In the genomic region with DNA sequence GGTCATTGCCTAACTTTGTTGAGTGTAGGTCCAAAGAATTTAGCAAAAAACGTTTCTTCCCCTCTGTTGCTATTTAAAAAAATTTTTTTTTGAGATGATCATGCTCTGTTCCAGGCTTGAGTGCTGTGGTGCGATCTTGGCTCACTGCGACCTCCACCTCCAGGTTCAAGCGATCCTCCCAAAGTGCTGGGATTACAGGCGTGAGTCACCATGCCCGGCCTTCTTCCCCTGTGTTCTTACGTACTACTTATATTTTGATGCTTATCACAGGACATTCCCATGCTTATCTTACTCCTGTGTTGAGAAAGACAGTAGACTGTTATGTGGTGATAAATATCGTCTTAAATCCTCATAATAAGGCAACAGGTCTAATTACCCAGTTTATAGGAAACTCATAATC, we compare ENCODE assay signal across 20 cellular contexts. TPM values are rescaled to one million over a fixed set of nuclear protein-coding genes. Genes with fewer than 3 reads are reported as not detected.
A peak's percentile ranks its signal among the peaks of the same experiment; 100 is the strongest.
DNase-seq lines count a peak whose midpoint lies in the region; ATAC-seq and TF ChIP-seq lines count a peak whose summit lies in the region.
"Had no signal": no experiment of that assay in that cellular context is flagged by ENCODE, and none has a peak within 500 bp of the region (broad histone marks: within the 10 kb centered on the region; RNA-seq: fewer than 3 reads in every experiment).

No MANE protein-coding gene starts in this region.

- H3K27ac ChIP-seq in CD8-positive, alpha-beta memory T cell (ENCODE audit: low read depth, low read length) = no peak overlapping the region
- H3K27ac ChIP-seq in fibroblast of lung (ENCODE audit: insufficient read depth, low read length) (no peak overlapping the region), osteoblast (ENCODE audit: low read depth, low read length) (peak overlapping the region; percentile 63)
- H3K27ac ChIP-seq: cardiac muscle cell, prostate gland, skin epidermis, thyroid gland had no signal

- peaks cover 20% of the 10 kb centered on the region for H3K4me1 ChIP-seq in CD8-positive, alpha-beta memory T cell (ENCODE audit: insufficient read depth, low read length)
- H3K4me1 ChIP-seq in Loucy (ENCODE audit: insufficient read depth, low read length, poor library complexity, severe bottlenecking) (peaks cover 30% of the 10 kb centered on the region), fibroblast of lung (ENCODE audit: control insufficient read depth, extremely low read depth, insufficient read depth, low read length) (peaks cover 2% of the 10 kb centered on the region), osteoblast (ENCODE audit: insufficient read depth, low read length) (peaks cover 20% of the 10 kb centered on the region)
- H3K4me1 ChIP-seq: prostate gland had no signal

- peaks cover 0 to 6% (median 0%) of the 10 kb centered on the region in 3 donors for H3K36me3 Mint-ChIP-seq in CD8-positive, alpha-beta memory T cell

- no peaks in the 10 kb centered on the region for H3K27me3 ChIP-seq in CD8-positive, alpha-beta memory T cell (ENCODE audit: insufficient read depth, low read length, poor library complexity, severe bottlenecking)
- H3K27me3 ChIP-seq in Loucy (ENCODE audit: insufficient read depth, low read length, poor library complexity, severe bottlenecking) = peaks cover 5% of the 10 kb centered on the region
- H3K27me3 ChIP-seq in fibroblast of lung (ENCODE audit: control insufficient read depth, insufficient read depth, low read length) = no peaks in the 10 kb centered on the region
- no peaks in the 10 kb centered on the region for H3K27me3 ChIP-seq in osteoblast (ENCODE audit: insufficient read depth, low read length)
- H3K27me3 ChIP-seq: cardiac muscle cell, dorsolateral prefrontal cortex, thyroid gland had no signal

- H3K9me2 ChIP-seq in Loucy (replicated peaks; ENCODE audit: low read depth, low read length) = no peaks in the 10 kb centered on the region

- H3K9me3 ChIP-seq in CD8-positive, alpha-beta memory T cell (ENCODE audit: low read length) = no peaks in the 10 kb centered on the region
- H3K9me3 ChIP-seq in Loucy (ENCODE audit: insufficient read depth, low read depth, low read length) (no peaks in the 10 kb centered on the region), fibroblast of lung (ENCODE audit: control insufficient read depth, insufficient read depth, low read depth, low read length) (no peaks in the 10 kb centered on the region), osteoblast (ENCODE audit: low read depth, low read length) (no peaks in the 10 kb centered on the region)
- H3K9me3 ChIP-seq: prostate gland, thyroid gland had no signal

- peak overlapping the region in 5 of 7 donors; percentile 19 to 90 (median 32) for H3K4me3 Mint-ChIP-seq in CD8-positive, alpha-beta memory T cell

- H3F3A ChIP-seq in Loucy (ENCODE audit: low read depth) = no peaks in the 10 kb centered on the region

- H3K4me1 Mint-ChIP-seq in CD8-positive, alpha-beta memory T cell = peaks cover 9 to 21% (median 21%) of the 10 kb centered on the region in 3 donors

- H2AFZ ChIP-seq in Loucy (ENCODE audit: low read length) (no peak overlapping the region), fibroblast of lung (ENCODE audit: low read length) (no peak overlapping the region), osteoblast (ENCODE audit: low read length) (no peak overlapping the region)

- ATAC-seq in GM21367 (IDR thresholded peaks at IDR 0.05; ENCODE audit: unreplicated experiment) = no peak

- in situ Hi-C loops in ACHN (cut with HindIII; ENCODE audit: low pct_ligation_motif_present, low pct_unique_long_range_greater_than_20kb, low sequenced_read_pairs) = no loop called here

- H4K20me1 ChIP-seq in Loucy (ENCODE audit: insufficient read depth, low read length, poor library complexity, severe bottlenecking) (no peaks in the 10 kb centered on the region), fibroblast of lung (ENCODE audit: control insufficient read depth, extremely low read depth, insufficient read depth, low read length) (no peaks in the 10 kb centered on the region), osteoblast (ENCODE audit: insufficient read depth, low read length) (no peaks in the 10 kb centered on the region)

- no peak overlapping the region for H3K4me3 ChIP-seq in CD8-positive, alpha-beta memory T cell (ENCODE audit: low read length)
- no peak overlapping the region for H3K4me3 ChIP-seq in Loucy (ENCODE audit: low read length, poor library complexity, severe bottlenecking)
- no peak overlapping the region for H3K4me3 ChIP-seq in fibroblast of lung (replicated peaks in 1 of 4; ENCODE audit: control extremely low read depth in 1 of 4, insufficient read depth in 1 of 4, low read depth in 3 of 4, low read length in 4 of 4)
- H3K4me3 ChIP-seq in osteoblast (ENCODE audit: insufficient read depth, low read length) = no peak overlapping the region
- H3K4me3 ChIP-seq: cardiac muscle cell, prostate gland, skin epidermis, thyroid gland had no signal

- DNase-seq in CD8-positive, alpha-beta memory T cell = no peak
- DNase-seq in fibroblast of lung (ENCODE audit: low read depth in 2 of 2) (peak; percentile 8 to 76), osteoblast (ENCODE audit: insufficient read length, low spot score, missing footprints) (peak; percentile 56), ACHN (no peak), RPMI8226 (no peak)
- DNase-seq: activated CD4-positive, alpha-beta T cell treated with anti-CD3 and anti-CD28 coated beads, Interleukin-2, amount 50 U/mL, for 48 hours; activated gamma-delta T cell treated with Interleukin-2 at 50 U/mL for 16 hours; AML-193; dorsolateral prefrontal cortex; NCI-H345; NCI-H82; SHP77 treated with DMSO at 0.1 percent for 48 hours; stimulated activated CD4-positive, alpha-beta T cell treated with anti-CD3 and anti-CD28 coated beads, Interleukin-2, amount 100 ng/mL, for 24 hours; stimulated activated naive CD4-positive, alpha-beta T cell treated with Interleukin-2 at 50 U/mL for 16 hours; thyroid gland had no signal

- peaks cover 16% of the 10 kb centered on the region; the same call in 1 of the 2 replicates for H3K79me2 ChIP-seq in Loucy (ENCODE audit: insufficient read depth, low read length)
- H3K79me2 ChIP-seq in fibroblast of lung (ENCODE audit: control insufficient read depth, insufficient read depth, low read length) = no peaks in the 10 kb centered on the region
- H3K79me2 ChIP-seq in osteoblast (ENCODE audit: insufficient read depth, low read length) = no peaks in the 10 kb centered on the region

- H3K36me3 ChIP-seq in CD8-positive, alpha-beta memory T cell (ENCODE audit: insufficient read depth, low read length) = no peaks in the 10 kb centered on the region
- H3K36me3 ChIP-seq in Loucy (ENCODE audit: insufficient read depth, low read length) (no peaks in the 10 kb centered on the region), fibroblast of lung (ENCODE audit: control insufficient read depth, insufficient read depth, low read length) (no peaks in the 10 kb centered on the region), osteoblast (ENCODE audit: insufficient read depth, low read length) (no peaks in the 10 kb centered on the region)
- H3K36me3 ChIP-seq: cardiac muscle cell, prostate gland, thyroid gland had no signal

- CTCF ChIA-PET in CD8-positive, alpha-beta memory T cell (lab: Charles Lee) = no interaction called here

- H3K9ac ChIP-seq in Loucy (ENCODE audit: low read depth, low read length, poor library complexity, severe bottlenecking) (no peak overlapping the region), fibroblast of lung (ENCODE audit: insufficient read depth, low read length) (no peak overlapping the region)

- no peak for TF ChIP-seq CTCF in Loucy (conservative IDR thresholded peaks at IDR 0.05; ENCODE audit: low read length)
- no peak for TF ChIP-seq CTCF in fibroblast of lung (conservative IDR thresholded peaks at IDR 0.05 in 1 of 2, IDR thresholded peaks at IDR 0.05 in 1 of 2; ENCODE audit: low read depth in 1 of 2, low read length in 2 of 2)
- no peak for TF ChIP-seq CTCF in osteoblast (IDR thresholded peaks at IDR 0.05; ENCODE audit: extremely low read depth, low read depth, low read length)

- H3K4me2 ChIP-seq in Loucy (ENCODE audit: low read depth, low read length, poor library complexity, severe bottlenecking) (peak overlapping the region; percentile 99), fibroblast of lung (ENCODE audit: extremely low read depth, insufficient read depth, low read length) (no peak overlapping the region), osteoblast (ENCODE audit: insufficient read depth, low read length) (peak overlapping the region; percentile 21)

- no peaks in the 10 kb centered on the region for H3K27me3 Mint-ChIP-seq in CD8-positive, alpha-beta memory T cell

- H3K27ac Mint-ChIP-seq in CD8-positive, alpha-beta memory T cell = peak overlapping the region in 1 of 8 donors; percentile 36

- H3K9me3 Mint-ChIP-seq in CD8-positive, alpha-beta memory T cell = no peaks in the 10 kb centered on the region

- POLR2A ChIA-PET in CD8-positive, alpha-beta memory T cell (lab: Charles Lee) = no interaction called here

RNA-seq across cellular contexts. Expression of a gene that starts 2.5 kb away (rescaled TPM):
- 1 to 10 TPM; 2.7 to 3.0 TPM for total RNA-seq in CD8-positive, alpha-beta memory T cell
- polyA plus RNA-seq in CD8-positive, alpha-beta memory T cell = 0.38 TPM
- total RNA-seq in fibroblast of lung (2.6 and 4.5 TPM in 2 replicates), osteoblast (1.5 and 2.2 TPM in 2 replicates)
- polyA plus RNA-seq in fibroblast of lung = 1.2 and 1.5 TPM in 2 replicates
- polyA plus RNA-seq in fibroblast of lung (2012) = 0.34 and 0.48 TPM in 2 replicates
- polyA minus RNA-seq in fibroblast of lung (ENCODE audit: low replicate concordance) = 2.7 and 4.2 TPM in 2 replicates

RNA-seq across cellular contexts. Expression of a gene that starts 31.3 kb away (rescaled TPM):
- 1,000 to 10,000 TPM; 3,093 to 3,096 TPM for total RNA-seq in CD8-positive, alpha-beta memory T cell
- 2,743 TPM for polyA plus RNA-seq in CD8-positive, alpha-beta memory T cell
- total RNA-seq in fibroblast of lung = 1,988 and 2,298 TPM in 2 replicates
- polyA plus RNA-seq in fibroblast of lung = 2,016 and 2,044 TPM in 2 replicates
- 1,945 and 2,138 TPM in 2 replicates for polyA plus RNA-seq in fibroblast of lung (2012)
- polyA minus RNA-seq in fibroblast of lung (ENCODE audit: low replicate concordance) = 179 and 228 TPM in 2 replicates
- total RNA-seq in osteoblast = 931 and 1,030 TPM in 2 replicates

Comparison
In these comparisons a context has a peak if more than half of its experiments do, and no peak if none do; other contexts are left out.
1. DNase-seq: peak in fibroblast of lung (2 of 2) and osteoblast (single experiment); none in CD8-positive, alpha-beta memory T cell (0 of 5), ACHN (single experiment) and RPMI8226 (single experiment).